Comparison of ENCODE assay signal across 17 cellular contexts in the genomic region with DNA sequence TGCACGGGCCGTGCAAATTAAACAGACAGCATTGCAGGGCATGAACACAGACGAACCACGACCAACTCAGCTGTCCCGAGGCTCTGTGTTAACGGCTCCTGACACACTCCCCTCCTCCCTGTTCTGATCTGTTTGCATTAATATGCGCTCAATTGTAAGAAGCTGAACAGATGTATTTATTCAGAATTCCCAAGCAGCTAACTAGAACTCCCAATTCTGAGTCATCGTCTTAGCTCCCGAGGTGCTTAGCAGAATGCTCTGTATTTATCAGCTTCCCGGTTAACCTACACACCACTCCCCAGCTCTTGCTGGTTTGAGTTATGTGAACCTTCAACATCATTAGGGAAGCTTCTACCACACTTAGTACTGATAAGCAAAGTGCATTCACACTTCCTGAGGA.
"Had no signal": no experiment of that assay in that cellular context is flagged by ENCODE, and none has a peak within 500 bp of the region (broad histone marks: within the 10 kb centered on the region; RNA-seq: fewer than 3 reads in every experiment).

No MANE protein-coding gene starts in this region.

- ATAC-seq: activated T-cell treated with anti-CD3 and anti-CD28 coated beads, Interleukin-2, amount 50 U/mL, for 4 hours; natural killer cell had no signal

- H3K36me3 Mint-ChIP-seq: natural killer cell had no signal

- H3K9me3 Mint-ChIP-seq: activated naive CD4-positive, alpha-beta T cell treated with anti-CD3 and anti-CD28 coated beads for 36 hours had no signal

- H3K36me3 ChIP-seq: cardiac muscle cell, esophagus squamous epithelium, transverse colon, uterus had no signal

- H3K4me1 Mint-ChIP-seq: activated CD4-positive, alpha-beta T cell treated with anti-CD3 and anti-CD28 coated beads, Interleukin-2, amount 10 ng/mL, durations not matched to agents 24 days and 14 days; immature natural killer cell; natural killer cell had no signal

- H3K27me3 Mint-ChIP-seq: activated CD4-positive, alpha-beta T cell treated with anti-CD3 and anti-CD28 coated beads, Interleukin-2, amount 10 ng/mL, durations not matched to agents 24 days and 14 days; dendritic cell treated with granulocyte-macrophage colony-stimulating factor and Interleukin-4, amounts not matched to agents 40 ng/mL and 50 ng/mL, for 4 days had no signal

- H3K4me1 ChIP-seq: transverse colon, uterus had no signal

- H3K9me3 ChIP-seq: esophagus squamous epithelium, transverse colon, uterus had no signal

- H3K27me3 ChIP-seq: cardiac muscle cell, esophagus squamous epithelium, transverse colon, uterus had no signal

- H3K27ac ChIP-seq: cardiac muscle cell, esophagus squamous epithelium, transverse colon, uterus had no signal

- H3K4me3 ChIP-seq: cardiac muscle cell, esophagus squamous epithelium, transverse colon, uterus had no signal

- DNase-seq: activated CD4-positive, alpha-beta T cell treated with anti-CD3 and anti-CD28 coated beads, Interleukin-2, amount 10 ng/mL, durations not matched to agents 24 days and 14 days; activated CD8-positive, alpha-beta memory T cell treated with anti-CD3 and anti-CD28 coated beads, Interleukin-2, amount 50 U/mL, for 4 hours; activated naive CD4-positive, alpha-beta T cell treated with anti-CD3 and anti-CD28 coated beads for 36 hours; activated T-cell treated with anti-CD3 and anti-CD28 coated beads, Interleukin-2, amount 50 U/mL, for 4 hours; effector CD8-positive, alpha-beta T cell; esophagus squamous epithelium; immature natural killer cell; mesenchymal stem cell; natural killer cell; retina; stimulated activated naive CD4-positive, alpha-beta T cell treated with Interleukin-2 at 50 U/mL for 16 hours; substantia nigra; T1000; transverse colon; uterus had no signal

- H3K4me3 Mint-ChIP-seq: activated CD4-positive, alpha-beta T cell treated with anti-CD3 and anti-CD28 coated beads, Interleukin-2, amount 10 ng/mL, durations not matched to agents 24 days and 14 days; activated naive CD4-positive, alpha-beta T cell treated with anti-CD3 and anti-CD28 coated beads for 36 hours; activated T-cell treated with anti-CD3 and anti-CD28 coated beads, Interleukin-2, amount 50 U/mL, for 4 hours; dendritic cell treated with granulocyte-macrophage colony-stimulating factor and Interleukin-4, amounts not matched to agents 40 ng/mL and 50 ng/mL, for 4 days; immature natural killer cell; natural killer cell had no signal

- H3K27ac Mint-ChIP-seq: activated CD4-positive, alpha-beta T cell treated with anti-CD3 and anti-CD28 coated beads, Interleukin-2, amount 10 ng/mL, durations not matched to agents 24 days and 14 days; activated naive CD4-positive, alpha-beta T cell treated with anti-CD3 and anti-CD28 coated beads for 36 hours; dendritic cell treated with granulocyte-macrophage colony-stimulating factor and Interleukin-4, amounts not matched to agents 40 ng/mL and 50 ng/mL, for 4 days; immature natural killer cell; natural killer cell had no signal
